11 cellular contexts compared by ENCODE assay signal in genomic region chr15:92829875-92830274, GRCh38.
DNase-seq lines count a peak whose midpoint lies in the region; ATAC-seq, FAIRE-seq and TF ChIP-seq lines count a peak whose summit lies in the region.
"Had no signal": no experiment of that assay in that cellular context is flagged by ENCODE, and none has a peak within 500 bp of the region (broad histone marks: within the 10 kb centered on the region; RNA-seq: fewer than 3 reads in every experiment).

No MANE protein-coding gene starts in this region.

- H3K9ac ChIP-seq in HCT116 (ENCODE audit: low read length) (no peak overlapping the region), K562 (ENCODE audit: insufficient read depth in 1 of 2, low read depth in 2 of 2, low read length in 2 of 2) (no peak overlapping the region)

- 82% methylated on average over 3 of the region's 3 CpGs for WGBS in K562 (ENCODE audit: insufficient coverage, low coverage, missing lambda C conversion rate)

- H3K4me1 Mint-ChIP-seq in CD4-positive, CD25-positive, alpha-beta regulatory T cell, result peaks cover 16 to 52% (median 39%) of the 10 kb centered on the region in 4 donors
- peaks cover 61% of the 10 kb centered on the region for H3K4me1 Mint-ChIP-seq in neural crest cell

- in situ Hi-C loops in K562 (cut with MboI), result no loop called here

- TF ChIP-seq RAD21 in HCT116 (IDR thresholded peaks at IDR 0.05; ENCODE audit: low read depth) (no peak), K562 (CRISPR knock-in tag; conservative IDR thresholded peaks at IDR 0.05 in 1 of 2, IDR thresholded peaks at IDR 0.05 in 1 of 2) (no peak)

- RAD21 ChIA-PET in HCT116 (lab: Charles Lee; ENCODE audit: low non-redundant PET in 1 of 2, low total read pairs in 2 of 2, uncharacterized antibody in 2 of 2, unreplicated experiment in 2 of 2), result no interaction called here

- no peaks in the 10 kb centered on the region for H3K27me3 ChIP-seq in CD4-positive, CD25-positive, alpha-beta regulatory T cell (ENCODE audit: control insufficient read depth, insufficient read depth, low read length)
- H3K27me3 ChIP-seq in HCT116 (ENCODE audit: insufficient read depth, low read length) (no peaks in the 10 kb centered on the region), K562 (ENCODE audit: control insufficient read depth in 2 of 2, insufficient read depth in 2 of 2, low read length in 2 of 2) (no peaks in the 10 kb centered on the region)

- no peak for DNase-seq in CD4-positive, CD25-positive, alpha-beta regulatory T cell
- no peak for DNase-seq in HCT116 (ENCODE audit: low read depth, low spot score)
- DNase-seq in K562 (ENCODE audit: extremely low read depth in 1 of 4, low spot score in 3 of 4), result no peak
- DNase-seq in neural crest cell (ENCODE audit: low read depth, low spot score), result no peak
- no peak for DNase-seq in foreskin fibroblast
- DNase-seq: activated effector memory CD4-positive, alpha-beta T cell treated with anti-CD3 and anti-CD28 coated beads, Interleukin-2, amount 50 U/mL, for 16 hours; stimulated activated naive CD8-positive, alpha-beta T cell treated with anti-CD3 and anti-CD28 coated beads, Interleukin-15, amount 100 ng/mL, for 72 hours had no signal

- TF ChIP-seq CTCF in HCT116 (IDR thresholded peaks at IDR 0.05 in 2 of 3, conservative IDR thresholded peaks at IDR 0.05 in 1 of 3; ENCODE audit: borderline replicate concordance in 1 of 3, insufficient read depth in 1 of 3, low read depth in 2 of 3, low read length in 2 of 3) (no peak), K562 (IDR thresholded peaks at IDR 0.05 in 2 of 3, conservative IDR thresholded peaks at IDR 0.05 in 1 of 3; ENCODE audit: insufficient read depth in 2 of 3, low read depth in 1 of 3, low read length in 3 of 3) (no peak), neural crest cell (conservative IDR thresholded peaks at IDR 0.05) (no peak), foreskin fibroblast (IDR thresholded peaks at IDR 0.05; ENCODE audit: low read depth, low read length) (no peak)

- H3K27me3 Mint-ChIP-seq in CD4-positive, CD25-positive, alpha-beta regulatory T cell, result no peaks in the 10 kb centered on the region
- H3K27me3 Mint-ChIP-seq in neural crest cell (ENCODE audit: low read depth), result no peaks in the 10 kb centered on the region
- H3K27me3 Mint-ChIP-seq: stimulated activated naive CD8-positive, alpha-beta T cell treated with anti-CD3 and anti-CD28 coated beads, Interleukin-15, amount 100 ng/mL, for 72 hours had no signal

- no peak overlapping the region for H3K27ac ChIP-seq in CD4-positive, CD25-positive, alpha-beta regulatory T cell (ENCODE audit: insufficient read depth, low read length, poor library complexity, severe bottlenecking)
- H3K27ac ChIP-seq in HCT116 (ENCODE audit: low read depth, low read length), result no peak overlapping the region
- no peak overlapping the region for H3K27ac ChIP-seq in K562 (ENCODE audit: extremely low read depth, low read depth, low read length)

- POLR2A ChIA-PET in HCT116 (lab: Charles Lee) (interaction anchor here (0.9 to 4.2 kb wide), 5 partner anchors 10 to 71 kb away, joined by 3 to 27 read pairs (median 4); partner anchors contain the start of gene CHD2), K562 (lab: Yijun Ruan, JAX) (interaction anchor here (0.7 to 6.0 kb wide), 4 partner anchors 9 to 49 kb away, joined by 3 to 58 read pairs (median 3); no protein-coding TSS in a partner anchor)

- no peak for ATAC-seq in CD4-positive, CD25-positive, alpha-beta regulatory T cell (ENCODE audit: low read depth in 2 of 2)
- ATAC-seq in HCT116 (no peak), K562 (no peak), GM21576 (IDR thresholded peaks at IDR 0.05; ENCODE audit: unreplicated experiment) (no peak), GM21515 (IDR thresholded peaks at IDR 0.05; ENCODE audit: unreplicated experiment) (no peak), GM21423 (IDR thresholded peaks at IDR 0.05; ENCODE audit: unreplicated experiment) (no peak)
- ATAC-seq: stimulated activated naive CD8-positive, alpha-beta T cell treated with anti-CD3 and anti-CD28 coated beads, Interleukin-15, amount 100 ng/mL, for 72 hours had no signal

- no peaks in the 10 kb centered on the region for H3K9me3 Mint-ChIP-seq in CD4-positive, CD25-positive, alpha-beta regulatory T cell
- no peaks in the 10 kb centered on the region for H3K9me3 Mint-ChIP-seq in neural crest cell
- H3K9me3 Mint-ChIP-seq: stimulated activated naive CD8-positive, alpha-beta T cell treated with anti-CD3 and anti-CD28 coated beads, Interleukin-15, amount 100 ng/mL, for 72 hours had no signal

- no TSS peak for BruUV-seq in HCT116 (replicated peaks; lab: Mats Ljungman, UMichigan)
- no TSS peak for BruUV-seq in K562 (replicated peaks; lab: Mats Ljungman, UMichigan)

- no peaks in the 10 kb centered on the region for H3K9me1 ChIP-seq in K562 (ENCODE audit: control insufficient read depth, insufficient read depth, low read length)

- FAIRE-seq in K562 (lab: Jason Lieb, UNC), result no peak
- FAIRE-seq: D721Med had no signal

- H3K4me3 Mint-ChIP-seq in CD4-positive, CD25-positive, alpha-beta regulatory T cell, result peak overlapping the region in 3 of 4 donors; percentile 22 to 51 (median 26)
- H3K4me3 Mint-ChIP-seq in neural crest cell, result peak overlapping the region; percentile 87

- TF ChIP-seq POLR2A in HCT116 (IDR thresholded peaks at IDR 0.05; ENCODE audit: borderline replicate concordance, extremely low read depth, insufficient read depth, insufficient read length), result no peak
- no peak for TF ChIP-seq POLR2A in K562 (conservative IDR thresholded peaks at IDR 0.05)

- no peak overlapping the region for H3K4me3 ChIP-seq in CD4-positive, CD25-positive, alpha-beta regulatory T cell (ENCODE audit: low read depth, low read length)
- no peak overlapping the region for H3K4me3 ChIP-seq in HCT116 (replicated peaks in 1 of 2; ENCODE audit: low read depth in 1 of 2, low read length in 2 of 2)
- no peak overlapping the region for H3K4me3 ChIP-seq in K562
- H3K4me3 ChIP-seq in foreskin fibroblast (ENCODE audit: low read depth in 1 of 2, low read length in 2 of 2), result no peak overlapping the region

- H2AFZ ChIP-seq in HCT116 (ENCODE audit: low read depth, low read length, poor library complexity, severe bottlenecking), result peak overlapping the region; percentile 20
- H2AFZ ChIP-seq in K562 (ENCODE audit: low read depth, low read length), result peak overlapping the region; percentile 57

- TF ChIP-seq EP300 in K562 (IDR thresholded peaks at IDR 0.05; ENCODE audit: low read length), result no peak

- peak overlapping the region in 1 of 3 donors; percentile 97 for H3K27ac Mint-ChIP-seq in CD4-positive, CD25-positive, alpha-beta regulatory T cell
- H3K27ac Mint-ChIP-seq in neural crest cell (ENCODE audit: unreplicated experiment), result peak overlapping the region; percentile 89

- H3K9me3 ChIP-seq in CD4-positive, CD25-positive, alpha-beta regulatory T cell (ENCODE audit: control insufficient read depth in 2 of 2, low read length in 2 of 2), result no peaks in the 10 kb centered on the region
- H3K9me3 ChIP-seq in HCT116 (ENCODE audit: control insufficient read depth in 1 of 2, insufficient read depth in 1 of 2, low read depth in 1 of 2, low read length in 2 of 2) (no peaks in the 10 kb centered on the region), K562 (replicated peaks; ENCODE audit: control insufficient read depth, insufficient read depth, low read depth, low read length) (no peaks in the 10 kb centered on the region)

- H3K36me3 ChIP-seq in CD4-positive, CD25-positive, alpha-beta regulatory T cell (ENCODE audit: control insufficient read depth, insufficient read depth, low read length), result no peaks in the 10 kb centered on the region
- H3K36me3 ChIP-seq in HCT116 (ENCODE audit: control insufficient read depth in 1 of 2, insufficient read depth in 2 of 2, low read length in 2 of 2), result no peaks in the 10 kb centered on the region
- H3K36me3 ChIP-seq in K562 (ENCODE audit: control insufficient read depth, insufficient read depth, low read length), result no peaks in the 10 kb centered on the region

- no peaks in the 10 kb centered on the region for H3K9me2 ChIP-seq in HCT116 (ENCODE audit: insufficient read depth)

- H3K79me2 ChIP-seq in HCT116 (ENCODE audit: insufficient read depth, low read length), result no peaks in the 10 kb centered on the region
- no peaks in the 10 kb centered on the region for H3K79me2 ChIP-seq in K562 (ENCODE audit: control insufficient read depth, insufficient read depth, low read length)

- H3K4me2 ChIP-seq in HCT116 (ENCODE audit: low read length) (no peak overlapping the region), K562 (ENCODE audit: insufficient read depth, low read length) (no peak overlapping the region)

- peaks cover 34% of the 10 kb centered on the region for H3K4me1 ChIP-seq in CD4-positive, CD25-positive, alpha-beta regulatory T cell (ENCODE audit: control insufficient read depth, insufficient read depth, low read length, poor library complexity, severe bottlenecking)
- peaks cover 26 to 32% of the 10 kb centered on the region in 2 experiments for H3K4me1 ChIP-seq in HCT116 (ENCODE audit: control insufficient read depth in 1 of 2, insufficient read depth in 2 of 2, low read length in 2 of 2)
- H3K4me1 ChIP-seq in K562 (replicated peaks in 1 of 2; ENCODE audit: control insufficient read depth in 2 of 2, insufficient read depth in 2 of 2, low read length in 2 of 2), result peaks cover 15 to 22% of the 10 kb centered on the region in 2 experiments

- H4K20me1 ChIP-seq in HCT116 (ENCODE audit: insufficient read depth) (no peaks in the 10 kb centered on the region), K562 (replicated peaks; ENCODE audit: control insufficient read depth, insufficient read depth, low read length) (no peaks in the 10 kb centered on the region)

- intact Hi-C loops in HCT116 (cut with micrococcal nuclease) (no loop called here), K562 (cut with micrococcal nuclease) (no loop called here)

- CTCF ChIA-PET in HCT116 (lab: Charles Lee), result interaction anchor here (1.1 kb wide), 1 partner anchor 21 kb away, joined by 3 read pairs; no protein-coding TSS in a partner anchor
- CTCF ChIA-PET in K562 (lab: Yijun Ruan, JAX; ENCODE audit: low intra/inter-chr PET ratio), result no interaction called here

- no peaks in the 10 kb centered on the region for H3K36me3 Mint-ChIP-seq in CD4-positive, CD25-positive, alpha-beta regulatory T cell
- no peaks in the 10 kb centered on the region for H3K36me3 Mint-ChIP-seq in neural crest cell (ENCODE audit: low read depth)

TF ChIP-seq in HCT116, 20 proteins besides CTCF, POLR2A, EP300 and RAD21 (continues in another document):
- no peak for TF ChIP-seq TCF7L2 (IDR thresholded peaks at IDR 0.05; ENCODE audit: borderline replicate concordance, extremely low read depth, insufficient read depth, insufficient read length)
- no peak for TF ChIP-seq YY1 (IDR thresholded peaks at IDR 0.05; ENCODE audit: extremely low read depth, insufficient replicate concordance, low read depth, low read length)
- no peak for TF ChIP-seq EGR1 (IDR thresholded peaks at IDR 0.05; ENCODE audit: low read depth)
- TF ChIP-seq JUND (IDR thresholded peaks at IDR 0.05), result no peak

TF ChIP-seq in K562, 482 proteins besides CTCF, POLR2A, EP300 and RAD21:
- TF ChIP-seq CREM (IDR thresholded peaks at IDR 0.05; ENCODE audit: low read depth), result no peak
- peak; percentile 70 for TF ChIP-seq ZKSCAN1 (IDR thresholded peaks at IDR 0.05; ENCODE audit: low read depth, low read length)
